Comparison of ENCODE assay signal across 4 cellular contexts in genomic region chr6:110723017-110723416, GRCh38.
TF ChIP-seq lines count a peak whose summit lies in the region.

No MANE protein-coding gene starts in this region.

TF ChIP-seq in HepG2, 621 proteins besides CTCF, POLR2A, EP300 and RAD21:
- TF ChIP-seq PLRG1 (conservative IDR thresholded peaks at IDR 0.05), result no peak
- peak; percentile 23; the same call in 1 of the 2 replicates for TF ChIP-seq STAG1 (CRISPR knock-in tag; IDR thresholded peaks at IDR 0.05)
- TF ChIP-seq TBL1XR1 (IDR thresholded peaks at IDR 0.05; ENCODE audit: borderline replicate concordance, low read length, partially characterized antibody), result no peak
- peak; percentile 91 for TF ChIP-seq ZBTB33 (CRISPR knock-in tag; IDR thresholded peaks at IDR 0.05)
TF ChIP-seq in HepG2: peak in this region for 2.

TF ChIP-seq in GM23338, 12 proteins besides CTCF, POLR2A, EP300 and RAD21 (continues in another document):
- TF ChIP-seq ZNF114 (CRISPR knock-in tag; IDR thresholded peaks at IDR 0.05), result no peak
- no peak for TF ChIP-seq REST (IDR thresholded peaks at IDR 0.05; ENCODE audit: unreplicated experiment)
- no peak for TF ChIP-seq NANOG (IDR thresholded peaks at IDR 0.05; ENCODE audit: borderline replicate concordance)

TF ChIP-seq in HEK293T, 16 proteins besides CTCF, POLR2A, EP300 and RAD21:
- no peak for TF ChIP-seq CTBP1 (IDR thresholded peaks at IDR 0.05; ENCODE audit: borderline replicate concordance)
- TF ChIP-seq ZNF384 (IDR thresholded peaks at IDR 0.05), result 0 out of 2 replicates have a peak, but pooled peaks have one; percentile 10
- no peak for TF ChIP-seq ARNT (IDR thresholded peaks at IDR 0.05)
- TF ChIP-seq L3MBTL2 (conservative IDR thresholded peaks at IDR 0.05), result no peak

TF ChIP-seq in K562, 482 proteins besides CTCF, POLR2A, EP300 and RAD21:
- no peak for TF ChIP-seq ZNF174 (CRISPR knock-in tag; IDR thresholded peaks at IDR 0.05)
- peak; percentile 82 for TF ChIP-seq ZBTB33 (CRISPR knock-in tag; IDR thresholded peaks at IDR 0.05)
